8 cellular contexts compared by ENCODE assay signal in the genomic region with DNA sequence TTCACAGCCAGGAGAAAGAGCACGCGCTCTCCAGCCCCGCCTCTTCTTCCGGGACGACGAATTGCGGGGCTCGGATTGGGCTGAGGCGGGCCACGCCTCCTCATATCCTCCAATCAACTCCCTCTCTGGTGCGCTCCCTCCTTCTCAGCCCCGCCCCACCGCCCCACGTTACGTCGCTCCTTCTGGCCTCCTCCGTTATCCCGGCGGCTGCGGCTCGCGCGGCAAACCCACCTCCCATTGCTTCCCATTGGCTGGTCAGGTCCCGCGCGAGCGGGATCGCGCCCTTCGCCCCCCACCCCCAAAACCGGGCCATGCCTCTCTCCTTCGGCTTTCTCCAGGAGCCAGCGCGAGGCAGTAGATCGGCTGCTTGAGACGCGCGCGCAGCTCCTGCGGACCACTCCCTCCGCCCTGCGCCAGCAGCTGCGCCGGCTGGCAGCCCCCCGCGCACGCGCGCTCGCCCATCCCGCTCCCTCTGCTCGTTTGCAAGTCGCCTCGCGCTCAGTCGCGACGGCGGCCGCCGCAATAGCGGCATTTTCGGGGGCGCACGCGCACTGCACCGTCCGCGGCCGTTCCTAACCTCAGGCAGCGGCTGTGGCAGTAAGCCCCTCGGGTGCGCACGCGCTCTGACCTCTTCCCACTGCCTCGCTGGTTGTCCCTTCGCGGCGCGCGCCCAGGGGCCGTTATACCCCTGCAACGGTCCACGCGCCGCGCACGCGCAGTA. TPM values are rescaled to one million over a fixed set of nuclear protein-coding genes. Genes with fewer than 3 reads are reported as not detected.
DNase-seq lines count a peak whose midpoint lies in the region; ATAC-seq, FAIRE-seq and TF ChIP-seq lines count a peak whose summit lies in the region.

No MANE protein-coding gene starts in this region.

- WGBS in pancreas, 2 donors = 0 to 1% methylated on average over 89 of the region's 89 CpGs

- H3K36me3 Mint-ChIP-seq in activated naive CD8-positive, alpha-beta T cell treated with anti-CD3 and anti-CD28 coated beads for 36 hours = peaks cover 4% of the 10 kb centered on the region

- H3K27ac ChIP-seq in pancreas (peak overlapping the region; percentile 94 to 99 (median 97)), tibial artery (peak overlapping the region; percentile 94 to 99)

- H3K9me3 ChIP-seq in pancreas = no peaks in the 10 kb centered on the region
- H3K9me3 ChIP-seq in tibial artery = no peaks in the 10 kb centered on the region

- ATAC-seq in HG02642 (IDR thresholded peaks at IDR 0.05; ENCODE audit: poor library complexity, unreplicated experiment) (peak; percentile 72), pancreas (peak; percentile 84 to 91 (median 87))

- TF ChIP-seq CTCF in pancreas (IDR thresholded peaks at IDR 0.05) (no peak), tibial artery (IDR thresholded peaks at IDR 0.05) (no peak)

- peak overlapping the region; percentile 94 for H3K27ac Mint-ChIP-seq in activated naive CD8-positive, alpha-beta T cell treated with anti-CD3 and anti-CD28 coated beads for 36 hours

- no peaks in the 10 kb centered on the region for H3K27me3 Mint-ChIP-seq in activated naive CD8-positive, alpha-beta T cell treated with anti-CD3 and anti-CD28 coated beads for 36 hours

- FAIRE-seq in pancreas (lab: Jason Lieb, UNC) = peak; percentile 74

- H3K4me3 Mint-ChIP-seq in activated naive CD8-positive, alpha-beta T cell treated with anti-CD3 and anti-CD28 coated beads for 36 hours = peak overlapping the region; percentile 76

- H3K4me3 ChIP-seq in GM08714 (ENCODE audit: low read length) = peak overlapping the region; percentile 81
- H3K4me3 ChIP-seq in pancreas = peak overlapping the region; percentile 79 to 95 (median 88)
- peak overlapping the region; percentile 88 to 93 for H3K4me3 ChIP-seq in tibial artery

- peaks cover 3% of the 10 kb centered on the region for H3K9me3 Mint-ChIP-seq in activated naive CD8-positive, alpha-beta T cell treated with anti-CD3 and anti-CD28 coated beads for 36 hours

- H3K27me3 ChIP-seq in pancreas (no peaks in the 10 kb centered on the region), tibial artery (no peaks in the 10 kb centered on the region)

- H3K4me1 ChIP-seq in pancreas (peaks cover 13 to 38% (median 24%) of the 10 kb centered on the region in 3 donors), tibial artery (peaks cover 0 to 59% (median 41%) of the 10 kb centered on the region in 4 donors)

- H3K36me3 ChIP-seq in pancreas = no peaks in the 10 kb centered on the region
- no peaks in the 10 kb centered on the region for H3K36me3 ChIP-seq in tibial artery

- H3K4me1 Mint-ChIP-seq in activated naive CD8-positive, alpha-beta T cell treated with anti-CD3 and anti-CD28 coated beads for 36 hours = peaks cover 25% of the 10 kb centered on the region

- intact Hi-C loops in head of caudate nucleus (cut with DNase I) (loop anchor here (5.0 to 10.0 kb wide), 2 partner anchors 62 to 275 kb away; a partner anchor contains a TSS), pancreas (cut with DNase I) (loop anchor here in 1 of 3 donors (10.0 kb wide), 1 partner anchor 65 kb away; no protein-coding TSS in a partner anchor), tibial artery (cut with DNase I; ENCODE audit: low total_unique reads) (loop anchor here (10.0 kb wide), 1 partner anchor 85 kb away; no protein-coding TSS in a partner anchor)

- DNase-seq in NCI-H1105 (lab: John Stamatoyannopoulos, UW) (peak; percentile 99), SKM-1 (lab: John Stamatoyannopoulos, UW; ENCODE audit: unreplicated experiment) (peak; percentile 55), head of caudate nucleus (peak; percentile 95 to 99 (median 98)), pancreas (peak; percentile 95 to 99 (median 98)), tibial artery (peak; percentile 97 to 100)
- DNase-seq in activated naive CD8-positive, alpha-beta T cell treated with anti-CD3 and anti-CD28 coated beads for 36 hours = peak; percentile 97

RNA-seq across cellular contexts. Expression of a gene that starts 0.5 kb away (rescaled TPM):
- total RNA-seq in activated naive CD8-positive, alpha-beta T cell treated with anti-CD3 and anti-CD28 coated beads for 36 hours = 10 to 100 TPM; 13.6 to 13.7 TPM
- 10 to 100 TPM; 14.6 to 26.8 (median 19.9) TPM for total RNA-seq in pancreas
- 10 to 100 TPM in 1 of 2 donors, 1 to 10 TPM in 1; 8.4 to 12.7 TPM for polyA plus RNA-seq in pancreas

RNA-seq across cellular contexts. Expression of a gene that starts 9.6 kb away (rescaled TPM):
- total RNA-seq in activated naive CD8-positive, alpha-beta T cell treated with anti-CD3 and anti-CD28 coated beads for 36 hours = 100 to 1,000 TPM; 112 to 114 TPM
- total RNA-seq in pancreas = 10 to 100 TPM; 34.5 to 50.9 (median 39.3) TPM
- 10 to 100 TPM; 46.4 to 48.2 TPM for polyA plus RNA-seq in pancreas

Comparison
In these comparisons a context has a peak if more than half of its experiments do, and no peak if none do; other contexts are left out.
1. Peak in every context shown above with its lines: DNase-seq, ATAC-seq, H3K4me3 ChIP-seq and H3K27ac ChIP-seq.